Comparison of ENCODE assay signal across 1 cellular context in the genomic region with DNA sequence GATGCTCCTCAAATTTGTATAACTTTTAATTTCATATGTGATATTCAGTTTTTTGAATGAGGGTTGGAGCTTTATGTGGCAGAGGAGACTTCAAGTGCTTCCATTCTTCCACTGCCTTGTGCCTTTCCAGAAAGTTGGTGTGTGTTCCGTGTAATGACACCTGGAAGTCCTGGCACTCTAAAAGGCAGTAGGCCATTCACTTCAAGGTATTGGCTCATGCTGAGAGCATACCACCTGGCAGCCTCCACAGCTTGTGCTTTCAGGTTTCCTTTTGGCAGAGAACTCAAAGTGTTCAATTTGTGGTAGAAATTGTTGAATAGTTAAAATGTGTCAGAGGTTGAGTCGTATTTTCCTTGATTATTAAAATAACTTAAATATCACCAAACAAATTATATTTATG.
TF ChIP-seq lines count a peak whose summit lies in the region.

No MANE protein-coding gene starts in this region.

TF ChIP-seq in GM23338, 12 proteins besides CTCF, POLR2A, EP300 and RAD21 (continued from another document):
- no peak for TF ChIP-seq ZNF462 (CRISPR knock-in tag; IDR thresholded peaks at IDR 0.05)
